Comparison of ENCODE assay signal across 19 cellular contexts in genomic region chr10:13567030-13567429, GRCh38. TPM values are rescaled to one million over a fixed set of nuclear protein-coding genes. Genes with fewer than 3 reads are reported as not detected.
A peak's percentile ranks its signal among the peaks of the same experiment; 100 is the strongest.
DNase-seq lines count a peak whose midpoint lies in the region; ATAC-seq and TF ChIP-seq lines count a peak whose summit lies in the region.
"Had no signal": no experiment of that assay in that cellular context is flagged by ENCODE, and none has a peak within 500 bp of the region (broad histone marks: within the 10 kb centered on the region; RNA-seq: fewer than 3 reads in every experiment).

No MANE protein-coding gene starts in this region.

- H3K9me2 ChIP-seq in GM23248 (ENCODE audit: insufficient read depth), result no peaks in the 10 kb centered on the region

- peaks cover 0 to 5% (median 0%) of the 10 kb centered on the region in 11 donors for H3K9me3 Mint-ChIP-seq in naive thymus-derived CD4-positive, alpha-beta T cell
- H3K9me3 Mint-ChIP-seq: activated naive CD8-positive, alpha-beta T cell treated with anti-CD3 and anti-CD28 coated beads, Interleukin-2, amount 10 ng/mL, durations not matched to agents 7 days and 5 days; T-cell had no signal

- no peaks in the 10 kb centered on the region for H3K36me3 Mint-ChIP-seq in naive thymus-derived CD4-positive, alpha-beta T cell
- H3K36me3 Mint-ChIP-seq: activated naive CD8-positive, alpha-beta T cell treated with anti-CD3 and anti-CD28 coated beads, Interleukin-2, amount 10 ng/mL, durations not matched to agents 7 days and 5 days; T-cell had no signal

- in situ Hi-C loops in GM23248 (cut with MboI), result no loop called here

- no peak for TF ChIP-seq CTCF in cardiac fibroblast (IDR thresholded peaks at IDR 0.05; ENCODE audit: low read depth, low read length)

- no peaks in the 10 kb centered on the region for H3F3A ChIP-seq in GM23248 (ENCODE audit: insufficient read depth)

- H3K4me2 ChIP-seq in GM23248 (ENCODE audit: unreplicated experiment), result no peak overlapping the region

- intact Hi-C loops in naive thymus-derived CD4-positive, alpha-beta T cell (cut with micrococcal nuclease), result no loop called here

- H3K9me3 ChIP-seq in GM23248 (ENCODE audit: low read depth), result no peaks in the 10 kb centered on the region
- no peaks in the 10 kb centered on the region for H3K9me3 ChIP-seq in naive thymus-derived CD4-positive, alpha-beta T cell (ENCODE audit: control insufficient read depth in 2 of 3, low read length in 3 of 3)
- H3K9me3 ChIP-seq: mucosa of descending colon, suprapubic skin had no signal

- H3K27ac ChIP-seq in GM23248, result no peak overlapping the region
- no peak overlapping the region for H3K27ac ChIP-seq in naive thymus-derived CD4-positive, alpha-beta T cell (ENCODE audit: low read depth, low read length)
- H3K27ac ChIP-seq: cardiac muscle cell, suprapubic skin had no signal

- H3K4me1 Mint-ChIP-seq in naive thymus-derived CD4-positive, alpha-beta T cell, result peaks cover 0 to 3% (median 0%) of the 10 kb centered on the region in 7 donors
- H3K4me1 Mint-ChIP-seq: activated naive CD8-positive, alpha-beta T cell treated with anti-CD3 and anti-CD28 coated beads, Interleukin-2, amount 10 ng/mL, durations not matched to agents 7 days and 5 days; T-cell had no signal

- no peak overlapping the region for H2AFZ ChIP-seq in GM23248

- WGBS in GM23248 (ENCODE audit: low coverage in 1 of 2, low lambda C conversion rate in 2 of 2, missing lambda C conversion rate in 2 of 2), 2 experiments, result 86 to 91% methylated on average over 1 of the region's 1 CpG

- H3K27me3 ChIP-seq in GM23248 (replicated peaks; ENCODE audit: insufficient read depth), result no peaks in the 10 kb centered on the region
- H3K27me3 ChIP-seq in naive thymus-derived CD4-positive, alpha-beta T cell (ENCODE audit: control insufficient read depth in 2 of 2, insufficient read depth in 2 of 2, low read length in 2 of 2), result no peaks in the 10 kb centered on the region
- H3K27me3 ChIP-seq: suprapubic skin had no signal

- POLR2A ChIA-PET in naive thymus-derived CD4-positive, alpha-beta T cell (lab: Charles Lee), result no interaction called here

- H3K4me1 ChIP-seq in GM23248 (ENCODE audit: insufficient read depth), result no peaks in the 10 kb centered on the region
- H3K4me1 ChIP-seq in naive thymus-derived CD4-positive, alpha-beta T cell (ENCODE audit: control insufficient read depth in 2 of 2, insufficient read depth in 2 of 2, low read length in 2 of 2), result no peaks in the 10 kb centered on the region
- H3K4me1 ChIP-seq: suprapubic skin had no signal

- CTCF ChIA-PET in naive thymus-derived CD4-positive, alpha-beta T cell (lab: Charles Lee), result no interaction called here

- H3K4me3 Mint-ChIP-seq in naive thymus-derived CD4-positive, alpha-beta T cell, result no peak overlapping the region
- H3K4me3 Mint-ChIP-seq: activated naive CD8-positive, alpha-beta T cell treated with anti-CD3 and anti-CD28 coated beads, Interleukin-2, amount 10 ng/mL, durations not matched to agents 7 days and 5 days; T-cell had no signal

- peak; percentile 63 for ATAC-seq in naive thymus-derived CD4-positive, alpha-beta T cell
- ATAC-seq: mucosa of descending colon, T-cell had no signal

- H3K4me3 ChIP-seq in GM23248, result no peak overlapping the region
- H3K4me3 ChIP-seq in cardiac fibroblast (replicated peaks in 1 of 2; ENCODE audit: low read depth in 2 of 2, low read length in 2 of 2), result no peak overlapping the region
- no peak overlapping the region for H3K4me3 ChIP-seq in naive thymus-derived CD4-positive, alpha-beta T cell (ENCODE audit: low read length)
- H3K4me3 ChIP-seq: cardiac muscle cell, mucosa of descending colon, suprapubic skin had no signal

- no peaks in the 10 kb centered on the region for H3K36me3 ChIP-seq in GM23248 (ENCODE audit: low read depth)
- no peaks in the 10 kb centered on the region for H3K36me3 ChIP-seq in naive thymus-derived CD4-positive, alpha-beta T cell (ENCODE audit: control insufficient read depth in 2 of 3, insufficient read depth in 3 of 3, low read length in 3 of 3)
- H3K36me3 ChIP-seq: cardiac muscle cell, suprapubic skin had no signal

- DNase-seq in GM23248 (peak; percentile 1), NCI-H510A (lab: John Stamatoyannopoulos, UW) (peak; percentile 18), cardiac fibroblast (ENCODE audit: low read depth in 2 of 2) (peak; percentile 2 to 22), HUDEP-2 (lab: John Stamatoyannopoulos, UW; ENCODE audit: unreplicated experiment in 76 of 76) (no peak), dermis blood vessel endothelial cell (no peak), NCI-H446 (lab: John Stamatoyannopoulos, UW) (no peak)
- DNase-seq in naive thymus-derived CD4-positive, alpha-beta T cell, result no peak
- DNase-seq: activated CD4-positive, alpha-beta T cell treated with anti-CD3 and anti-CD28 coated beads for 4 hours; activated naive CD8-positive, alpha-beta T cell treated with anti-CD3 and anti-CD28 coated beads, Interleukin-2, amount 10 ng/mL, durations not matched to agents 7 days and 5 days; glutamatergic neuron; mucosa of descending colon; NCI-H1092; NCI-H2171; NCI-H82; RPMI8226; stimulated activated CD4-positive, alpha-beta T cell treated with anti-CD3 and anti-CD28 coated beads, Interleukin-12 subunit alpha, Interleukin-12 subunit beta, amount 100 ng/mL, for 4 hours; T-cell had no signal

- H3K27me3 Mint-ChIP-seq in naive thymus-derived CD4-positive, alpha-beta T cell, result peaks cover 5 to 28% (median 10%) of the 10 kb centered on the region in 5 donors

- no peak overlapping the region for H3K27ac Mint-ChIP-seq in naive thymus-derived CD4-positive, alpha-beta T cell
- H3K27ac Mint-ChIP-seq: activated naive CD8-positive, alpha-beta T cell treated with anti-CD3 and anti-CD28 coated beads, Interleukin-2, amount 10 ng/mL, durations not matched to agents 7 days and 5 days; T-cell had no signal

- no peak overlapping the region for H3K9ac ChIP-seq in GM23248

- no peaks in the 10 kb centered on the region for H3K79me2 ChIP-seq in GM23248 (ENCODE audit: insufficient read depth)

- no peaks in the 10 kb centered on the region for H4K20me1 ChIP-seq in GM23248 (ENCODE audit: insufficient read depth)

RNA-seq across cellular contexts. Expression of gene PRPF18, which starts 19.7 kb away (rescaled TPM):
- 23.3 and 30.2 TPM in 2 replicates for total RNA-seq in GM23248 (2014; rRNA removed; shearing (Covaris generic))
- polyA plus RNA-seq in GM23248 (2016; fragmentation: Nextera tagmentation; extraction: Ambion mirVana), result 21.8 and 22.1 TPM in 2 replicates
- 10 to 100 TPM; 20.2 to 30.0 (median 27.0) TPM for total RNA-seq in naive thymus-derived CD4-positive, alpha-beta T cell
- 10 to 100 TPM; 41.0 to 42.8 TPM for polyA plus RNA-seq in naive thymus-derived CD4-positive, alpha-beta T cell
- 43.6 and 44.1 TPM in 2 replicates for total RNA-seq in dermis blood vessel endothelial cell

RNA-seq across cellular contexts. Expression of gene BEND7, which starts 38.2 kb away (rescaled TPM):
- total RNA-seq in GM23248 (2014; rRNA removed; shearing (Covaris generic)), result 5.8 and 6.4 TPM in 2 replicates
- 1.7 and 2.3 TPM in 2 replicates for polyA plus RNA-seq in GM23248 (2016; fragmentation: Nextera tagmentation; extraction: Ambion mirVana)
- total RNA-seq in naive thymus-derived CD4-positive, alpha-beta T cell, result under 1 TPM in 1 of 5 experiments, not detected in 4; 0.17 TPM
- polyA plus RNA-seq in naive thymus-derived CD4-positive, alpha-beta T cell, result not detected
- 14.2 and 15.3 TPM in 2 replicates for total RNA-seq in dermis blood vessel endothelial cell
- total RNA-seq: activated naive CD8-positive, alpha-beta T cell treated with anti-CD3 and anti-CD28 coated beads, Interleukin-2, amount 10 ng/mL, durations not matched to agents 7 days and 5 days had no signal

Comparison
In these comparisons a context has a peak if more than half of its experiments do, and no peak if none do; other contexts are left out.
1. DNase-seq: peak in GM23248 (single experiment), NCI-H510A (single experiment) and cardiac fibroblast (2 of 2); none in naive thymus-derived CD4-positive, alpha-beta T cell (0 of 9), HUDEP-2 (0 of 76), dermis blood vessel endothelial cell (single experiment) and NCI-H446 (0 of 2).